24 cellular contexts compared by ENCODE assay signal in the genomic region with DNA sequence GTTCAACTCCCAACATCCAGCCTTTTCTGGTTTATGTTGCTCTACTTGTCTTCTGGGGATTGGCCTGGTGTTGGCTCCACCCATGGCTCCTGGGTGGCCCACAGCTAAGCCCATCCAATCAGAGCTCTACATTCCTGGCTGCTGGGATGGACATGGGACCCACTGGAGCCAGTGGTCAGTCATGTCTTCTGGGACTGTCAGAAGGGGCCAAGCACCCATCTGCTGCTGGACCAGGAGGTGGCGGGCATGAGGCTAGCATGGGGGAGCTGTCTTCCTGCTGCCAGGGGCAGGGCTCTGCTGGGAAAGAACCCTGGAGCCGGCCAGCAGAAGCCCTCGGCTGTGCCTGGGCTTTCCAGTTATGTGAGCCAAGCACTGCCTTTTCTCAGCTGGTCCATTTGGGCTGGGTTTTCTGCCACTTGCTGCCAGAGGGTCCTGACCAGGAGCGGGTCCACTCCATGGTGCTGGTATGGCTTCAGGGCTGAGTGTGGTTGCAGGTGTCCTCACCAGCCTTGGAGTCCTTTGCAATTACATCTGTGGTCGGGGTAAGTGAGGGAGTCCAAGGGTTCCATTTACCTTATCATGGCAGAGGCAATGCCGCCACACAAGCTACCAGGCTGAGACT. TPM values are rescaled to one million over a fixed set of nuclear protein-coding genes. Genes with fewer than 3 reads are reported as not detected.
A peak's percentile ranks its signal among the peaks of the same experiment; 100 is the strongest.
DNase-seq lines count a peak whose midpoint lies in the region; ATAC-seq and TF ChIP-seq lines count a peak whose summit lies in the region.
"Had no signal": no experiment of that assay in that cellular context is flagged by ENCODE, and none has a peak within 500 bp of the region (broad histone marks: within the 10 kb centered on the region; RNA-seq: fewer than 3 reads in every experiment).

No MANE protein-coding gene starts in this region.

- H3K36me3 ChIP-seq in left ventricle myocardium inferior (no peaks in the 10 kb centered on the region), heart right ventricle (no peaks in the 10 kb centered on the region), osteoblast (ENCODE audit: insufficient read depth, low read length) (no peaks in the 10 kb centered on the region)
- H3K36me3 ChIP-seq: SJCRH30 had no signal

- H3K4me1 ChIP-seq in left ventricle myocardium inferior (no peaks in the 10 kb centered on the region), heart right ventricle (no peaks in the 10 kb centered on the region), osteoblast (ENCODE audit: insufficient read depth, low read length) (no peaks in the 10 kb centered on the region)
- H3K4me1 ChIP-seq: A549, SJCRH30 had no signal

- H3K9me3 ChIP-seq in left ventricle myocardium inferior (replicated peaks) (peaks cover 23% of the 10 kb centered on the region), heart right ventricle (peaks cover 0 to 21% (median 7%) of the 10 kb centered on the region in 11 donors), osteoblast (ENCODE audit: low read depth, low read length) (no peaks in the 10 kb centered on the region)
- H3K9me3 ChIP-seq: SJCRH30 had no signal

- peaks cover 32% of the 10 kb centered on the region for H3K27me3 Mint-ChIP-seq in nephron progenitor cell (ENCODE audit: low read depth, poor library complexity)

- intact Hi-C loops in left ventricle myocardium inferior (cut with micrococcal nuclease): no loop called here
- intact Hi-C loops in heart right ventricle (cut with DNase I): no loop called here
- intact Hi-C loops in left ventricle myocardium superior (cut with micrococcal nuclease): no loop called here

- TF ChIP-seq POLR2A in erythroblast (IDR thresholded peaks at IDR 0.05; ENCODE audit: low read length): no peak

- H3K4me2 ChIP-seq in osteoblast (ENCODE audit: insufficient read depth, low read length): no peak overlapping the region
- H3K4me2 ChIP-seq: A549 had no signal

- no peak overlapping the region for H2AFZ ChIP-seq in osteoblast (ENCODE audit: low read length)
- H2AFZ ChIP-seq: GM23248 had no signal

- no peak overlapping the region for H3K27ac ChIP-seq in left ventricle myocardium inferior (replicated peaks)
- H3K27ac ChIP-seq in heart right ventricle: no peak overlapping the region
- no peak overlapping the region for H3K27ac ChIP-seq in osteoblast (ENCODE audit: low read depth, low read length)
- H3K27ac ChIP-seq: A549, GM23248, HL-60, SJCRH30 had no signal

- H3K4me3 ChIP-seq in left ventricle myocardium inferior (no peak overlapping the region), heart right ventricle (no peak overlapping the region), osteoblast (ENCODE audit: insufficient read depth, low read length) (no peak overlapping the region)
- H3K4me3 ChIP-seq: A549, GM23248, SJCRH30 had no signal

- H4K20me1 ChIP-seq in osteoblast (ENCODE audit: insufficient read depth, low read length): no peaks in the 10 kb centered on the region

- TF ChIP-seq CTCF in left ventricle myocardium inferior (IDR thresholded peaks at IDR 0.05; ENCODE audit: borderline replicate concordance) (no peak), heart right ventricle (IDR thresholded peaks at IDR 0.05) (no peak), osteoblast (IDR thresholded peaks at IDR 0.05; ENCODE audit: extremely low read depth, low read depth, low read length) (no peak), nephron progenitor cell (IDR thresholded peaks at IDR 0.05) (no peak)

- H3K27ac Mint-ChIP-seq in nephron progenitor cell: no peak overlapping the region
- H3K27ac Mint-ChIP-seq: CD4-positive, alpha-beta memory T cell had no signal

- no peak for ATAC-seq in heart right ventricle
- no peak for ATAC-seq in left ventricle myocardium superior
- ATAC-seq: PC-3 had no signal

- peaks cover 30% of the 10 kb centered on the region for H3K9me3 Mint-ChIP-seq in nephron progenitor cell

- H3K36me3 Mint-ChIP-seq in nephron progenitor cell (ENCODE audit: low read depth): no peaks in the 10 kb centered on the region
- H3K36me3 Mint-ChIP-seq: CD4-positive, alpha-beta memory T cell; IgD-negative memory B cell had no signal

- DNase-seq in left ventricle myocardium inferior (peak; percentile 6), heart right ventricle (no peak), left ventricle myocardium superior (peak; percentile 5), osteoblast (ENCODE audit: insufficient read length, low spot score, missing footprints) (peak; percentile 43), nephron progenitor cell (no peak), SK-N-DZ (ENCODE audit: low spot score) (no peak), erythroblast (lab: John Stamatoyannopoulos, UW) (no peak)
- DNase-seq in stimulated activated CD4-positive, alpha-beta T cell treated with anti-CD3 and anti-CD28 coated beads, Interleukin-2, amount 100 ng/mL, for 48 hours: no peak
- DNase-seq: CD4-positive, alpha-beta memory T cell; GF-D8; GM23248; Karpas-422; NCI-H1048; NCI-H1436; NCI-H1930; NCI-H226; NCI-H524; PC-3; RPMI8226; SJCRH30 had no signal

- 81 to 91% methylated on average over 6 of the region's 6 CpGs for WGBS in heart right ventricle, 2 donors

- H3K79me2 ChIP-seq in osteoblast (ENCODE audit: insufficient read depth, low read length): no peaks in the 10 kb centered on the region

- no peak overlapping the region for H3K4me3 Mint-ChIP-seq in nephron progenitor cell
- H3K4me3 Mint-ChIP-seq: CD4-positive, alpha-beta memory T cell; IgD-negative memory B cell had no signal

- H3K27me3 ChIP-seq in left ventricle myocardium inferior (ENCODE audit: low read depth): peaks cover 52% of the 10 kb centered on the region
- H3K27me3 ChIP-seq in heart right ventricle: peaks cover 0 to 19% (median 5%) of the 10 kb centered on the region in 7 donors
- H3K27me3 ChIP-seq in osteoblast (ENCODE audit: insufficient read depth, low read length): peaks cover 38% of the 10 kb centered on the region
- H3K27me3 ChIP-seq: SJCRH30 had no signal

- no peaks in the 10 kb centered on the region for H3K4me1 Mint-ChIP-seq in nephron progenitor cell
- H3K4me1 Mint-ChIP-seq: CD4-positive, alpha-beta memory T cell had no signal

RNA-seq across cellular contexts. Expression of gene ZNF469, which starts 17.4 kb away (rescaled TPM):
- total RNA-seq in left ventricle myocardium inferior: 0.74 TPM
- 1 to 10 TPM in 6 of 10 donors, under 1 TPM in 4; 0.59 to 1.7 (median 1.0) TPM for total RNA-seq in heart right ventricle
- under 1 TPM; 0.23 to 0.73 TPM for polyA plus RNA-seq in heart right ventricle
- total RNA-seq in left ventricle myocardium superior: 1.0 TPM
- 5.3 and 8.3 TPM in 2 replicates for total RNA-seq in osteoblast
- polyA plus RNA-seq in SK-N-DZ (2014; cell fraction: cytosol; rRNA removed): 0.01 and 0.07 TPM in 2 replicates
- 0.14 and 0.53 TPM in 2 replicates for polyA plus RNA-seq in SK-N-DZ (2014; cell fraction: nucleus; rRNA removed)
- total RNA-seq: MCF 10A, SJCRH30 had no signal

Comparison
In these comparisons a context has a peak if more than half of its experiments do, and no peak if none do; other contexts are left out.
1. DNase-seq: peak in left ventricle myocardium inferior (single experiment), left ventricle myocardium superior (single experiment) and osteoblast (single experiment); none in heart right ventricle (0 of 2), nephron progenitor cell (single experiment), SK-N-DZ (single experiment), erythroblast (0 of 2) and stimulated activated CD4-positive, alpha-beta T cell treated with anti-CD3 and anti-CD28 coated beads, Interleukin-2, amount 100 ng/mL, for 48 hours (0 of 2).